8 cellular contexts compared by ENCODE assay signal in the genomic region with DNA sequence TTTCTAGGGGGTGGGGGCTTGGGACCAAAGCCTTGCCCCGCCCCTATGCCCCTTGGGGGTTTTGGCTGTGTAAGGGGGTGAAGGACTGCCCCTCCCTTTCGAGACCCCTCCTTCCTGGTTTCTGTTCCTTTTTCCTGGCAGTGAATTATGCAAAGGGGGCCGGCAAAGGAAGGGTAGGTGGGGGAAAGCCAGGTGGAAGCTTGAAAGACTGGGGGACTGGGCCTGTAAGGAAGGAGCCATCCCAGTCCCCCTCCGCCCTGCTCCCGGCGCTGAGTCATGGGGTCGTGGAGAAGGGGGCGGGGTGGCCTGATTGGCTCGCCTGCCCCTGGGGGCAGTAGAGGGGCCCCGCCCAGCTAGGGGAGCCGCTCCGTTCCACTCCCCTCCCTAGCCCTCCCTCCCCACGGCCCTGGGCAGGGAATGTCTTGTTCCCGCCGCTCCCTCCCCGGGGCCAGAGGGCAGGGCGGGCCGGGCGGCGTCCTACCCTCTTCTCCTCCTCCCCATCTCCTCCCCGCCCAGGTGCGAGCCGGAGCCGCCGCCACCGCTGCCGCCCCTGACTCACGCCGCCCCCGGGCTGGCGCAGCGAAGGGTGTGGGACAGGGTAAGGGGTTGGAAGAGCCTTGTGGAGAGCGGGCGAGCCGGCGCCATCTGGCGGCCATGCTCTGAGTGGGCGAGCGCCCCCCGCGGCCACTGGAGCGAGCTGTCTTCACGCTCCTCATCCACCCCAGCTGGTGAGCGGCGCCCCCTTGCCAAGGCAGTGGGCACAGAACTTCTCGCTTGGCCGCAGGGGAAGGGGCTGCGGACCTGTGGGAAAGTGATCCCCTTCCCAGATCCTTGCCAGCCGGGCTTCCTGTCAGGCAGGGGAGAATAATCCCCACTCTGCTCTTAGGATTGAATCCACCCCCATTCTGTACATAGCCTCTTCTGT. TPM values are rescaled to one million over a fixed set of nuclear protein-coding genes. Genes with fewer than 3 reads are reported as not detected.
DNase-seq lines count a peak whose midpoint lies in the region; ATAC-seq and TF ChIP-seq lines count a peak whose summit lies in the region.

No MANE protein-coding gene starts in this region.

- H3K27me3 ChIP-seq in dorsolateral prefrontal cortex: no peaks in the 10 kb centered on the region
- no peaks in the 10 kb centered on the region for H3K27me3 ChIP-seq in lower lobe of right lung (ENCODE audit: low read depth)

- DNase-seq in AG04449 (ENCODE audit: low read depth, low spot score) (peak; percentile 14), NCI-H69 (lab: John Stamatoyannopoulos, UW) (peak; percentile 96), dorsolateral prefrontal cortex (peak; percentile 81 to 93 (median 84)), lower lobe of right lung (peak; percentile 92)
- peak; percentile 97 for DNase-seq in activated CD4-positive, alpha-beta memory T cell treated with anti-CD3 and anti-CD28 coated beads for 36 hours
- DNase-seq in stimulated activated CD4-positive, alpha-beta T cell treated with anti-CD3 and anti-CD28 coated beads, Interleukin-4, amount 100 ng/mL, for 48 hours (ENCODE audit: low read depth in 2 of 2): peak; percentile 87 to 92

- H3K4me1 ChIP-seq in lower lobe of right lung: peaks cover 63% of the 10 kb centered on the region

- no peaks in the 10 kb centered on the region for H3K27me3 Mint-ChIP-seq in activated CD4-positive, alpha-beta memory T cell treated with anti-CD3 and anti-CD28 coated beads for 36 hours

- POLR2A ChIA-PET in AG04449 (lab: Yijun Ruan, JAX): interaction anchor here (0.5 to 1.6 kb wide), 6 partner anchors 16 to 62 kb away, joined by 3 to 6 read pairs (median 4); a partner anchor contains a TSS
- POLR2A ChIA-PET in activated CD4-positive, alpha-beta memory T cell treated with anti-CD3 and anti-CD28 coated beads for 36 hours (lab: Charles Lee): interaction anchor here (0.8 to 4.9 kb wide), 11 partner anchors 10 to 81 kb away, joined by 3 to 35 read pairs (median 7); a partner anchor contains a TSS

- H3K9me3 ChIP-seq in lower lobe of right lung: no peaks in the 10 kb centered on the region

- intact Hi-C loops in activated CD4-positive, alpha-beta memory T cell treated with anti-CD3 and anti-CD28 coated beads for 36 hours (cut with micrococcal nuclease): loop anchor here (1.0 kb wide), 4 partner anchors 9 to 55 kb away; a partner anchor contains a TSS
- intact Hi-C loops in dorsolateral prefrontal cortex (cut with DNase I): loop anchor here (2.0 to 5.0 kb wide), 4 partner anchors 14 to 55 kb away; a partner anchor contains a TSS
- intact Hi-C loops in lower lobe of right lung (cut with DNase I): no loop called here

- peaks cover 40% of the 10 kb centered on the region for H3K36me3 Mint-ChIP-seq in activated CD4-positive, alpha-beta memory T cell treated with anti-CD3 and anti-CD28 coated beads for 36 hours

- H3K9me3 Mint-ChIP-seq in activated CD4-positive, alpha-beta memory T cell treated with anti-CD3 and anti-CD28 coated beads for 36 hours: no peaks in the 10 kb centered on the region

- peak; percentile 54 for ATAC-seq in GM18873 (IDR thresholded peaks at IDR 0.05; ENCODE audit: low FRiP score, unreplicated experiment)
- ATAC-seq in HG03280 (IDR thresholded peaks at IDR 0.05; ENCODE audit: unreplicated experiment): peak; percentile 70
- peak; percentile 94 for ATAC-seq in lower lobe of right lung

- H3K4me3 ChIP-seq in AG04449 (ENCODE audit: low read depth, low read length) (peak overlapping the region; percentile 43), dorsolateral prefrontal cortex (peak overlapping the region; percentile 27 to 70 (median 59)), lower lobe of right lung (peak overlapping the region; percentile 52)

- H3K27ac ChIP-seq in dorsolateral prefrontal cortex (peak overlapping the region; percentile 35 to 99 (median 90)), lower lobe of right lung (peak overlapping the region; percentile 85)

- H3K4me1 Mint-ChIP-seq in activated CD4-positive, alpha-beta memory T cell treated with anti-CD3 and anti-CD28 coated beads for 36 hours (ENCODE audit: low read depth): peaks cover 64% of the 10 kb centered on the region

- TF ChIP-seq CTCF in AG04449 (IDR thresholded peaks at IDR 0.05; ENCODE audit: insufficient read depth, low read length, missing control alignments) (peak; percentile 100), dorsolateral prefrontal cortex (IDR thresholded peaks at IDR 0.05 in 54 of 56, conservative IDR thresholded peaks at IDR 0.05 in 2 of 56; ENCODE audit: low read depth in 1 of 56, partially characterized antibody in 56 of 56) (peak; percentile 82 to 100 (median 99)), lower lobe of right lung (IDR thresholded peaks at IDR 0.05) (peak; percentile 99)

- peak overlapping the region; percentile 78 for H3K27ac Mint-ChIP-seq in activated CD4-positive, alpha-beta memory T cell treated with anti-CD3 and anti-CD28 coated beads for 36 hours

- H3K4me3 Mint-ChIP-seq in activated CD4-positive, alpha-beta memory T cell treated with anti-CD3 and anti-CD28 coated beads for 36 hours: peak overlapping the region; percentile 37

- CTCF ChIA-PET in AG04449 (lab: Yijun Ruan, JAX): interaction anchor here (0.6 to 10.5 kb wide), 36 partner anchors 11 to 554 kb away, joined by 3 to 244 read pairs (median 4); a partner anchor contains a TSS
- CTCF ChIA-PET in activated CD4-positive, alpha-beta memory T cell treated with anti-CD3 and anti-CD28 coated beads for 36 hours (lab: Charles Lee): interaction anchor here (0.6 to 9.8 kb wide), 45 partner anchors 10 to 619 kb away, joined by 3 to 144 read pairs (median 4); a partner anchor contains a TSS

- H3K36me3 ChIP-seq in lower lobe of right lung: peaks cover 34% of the 10 kb centered on the region

RNA-seq across cellular contexts. Expression of a gene that starts 14.7 kb away (rescaled TPM):
- total RNA-seq in activated CD4-positive, alpha-beta memory T cell treated with anti-CD3 and anti-CD28 coated beads for 36 hours: 100 to 1,000 TPM; 124 to 125 TPM
- total RNA-seq in dorsolateral prefrontal cortex (10 to 100 TPM in 119 of 120 experiments, 1 to 10 TPM in 1; 10.0 to 57.9 (median 22.8) TPM), lower lobe of right lung (72.0 TPM)

RNA-seq across cellular contexts. Expression of a gene that starts 16.3 kb away (rescaled TPM):
- 1 to 10 TPM; 1.1 to 1.3 TPM for total RNA-seq in activated CD4-positive, alpha-beta memory T cell treated with anti-CD3 and anti-CD28 coated beads for 36 hours
- total RNA-seq in dorsolateral prefrontal cortex (1 to 10 TPM in 51 of 120 experiments, under 1 TPM in 62, not detected in 7; 0.19 to 3.1 (median 0.92) TPM), lower lobe of right lung (1.4 TPM)

RNA-seq across cellular contexts. Expression of a gene that starts 16.3 kb away (rescaled TPM):
- total RNA-seq in activated CD4-positive, alpha-beta memory T cell treated with anti-CD3 and anti-CD28 coated beads for 36 hours: under 1 TPM in 1 of 2 experiments, not detected in 1; 0.14 TPM
- total RNA-seq in dorsolateral prefrontal cortex (1 to 10 TPM in 1 of 120 experiments, under 1 TPM in 15, not detected in 104; 0.14 to 1.1 (median 0.40) TPM), lower lobe of right lung (not detected)

RNA-seq across cellular contexts. Expression of a gene that starts 23.9 kb away (rescaled TPM):
- total RNA-seq in activated CD4-positive, alpha-beta memory T cell treated with anti-CD3 and anti-CD28 coated beads for 36 hours: under 1 TPM; 0.36 to 0.56 TPM
- total RNA-seq in dorsolateral prefrontal cortex: 1 to 10 TPM in 19 of 120 experiments, under 1 TPM in 7, not detected in 94; 0.71 to 2.7 (median 1.2) TPM
- total RNA-seq in lower lobe of right lung: not detected

RNA-seq across cellular contexts. Expression of a gene that starts 33.8 kb away (rescaled TPM):
- total RNA-seq in activated CD4-positive, alpha-beta memory T cell treated with anti-CD3 and anti-CD28 coated beads for 36 hours: 10 to 100 TPM; 54.3 to 60.5 TPM
- total RNA-seq in dorsolateral prefrontal cortex (100 to 1,000 TPM in 2 of 120 experiments, 10 to 100 TPM in 118; 32.1 to 108 (median 62.7) TPM), lower lobe of right lung (121 TPM)

Comparison
In these comparisons a context has a peak if more than half of its experiments do, and no peak if none do; other contexts are left out.
1. Peak in every context shown above with its lines: DNase-seq, ATAC-seq, H3K4me3 ChIP-seq and H3K27ac ChIP-seq.
2. DNase-seq: peak in every context shown above with its lines; median percentile 97 in activated CD4-positive, alpha-beta memory T cell treated with anti-CD3 and anti-CD28 coated beads for 36 hours; 96 in NCI-H69; 92 in lower lobe of right lung; 90 in stimulated activated CD4-positive, alpha-beta T cell treated with anti-CD3 and anti-CD28 coated beads, Interleukin-4, amount 100 ng/mL, for 48 hours; 84 in dorsolateral prefrontal cortex; 14 in AG04449.